ENCODE assay signal across 9 cellular contexts in genomic region chr10:72044417-72045041, GRCh38. TPM values are rescaled to one million over a fixed set of nuclear protein-coding genes. Genes with fewer than 3 reads are reported as not detected.
DNase-seq lines count a peak whose midpoint lies in the region; ATAC-seq and TF ChIP-seq lines count a peak whose summit lies in the region.
"Had no signal": no experiment of that assay in that cellular context is flagged by ENCODE, and none has a peak within 500 bp of the region (broad histone marks: within the 10 kb centered on the region; RNA-seq: fewer than 3 reads in every experiment).

No MANE protein-coding gene starts in this region.

- peak; percentile 48 for TF ChIP-seq CTCF in Calu3 (IDR thresholded peaks at IDR 0.05; ENCODE audit: unreplicated experiment)
- peak; percentile 71 for TF ChIP-seq CTCF in astrocyte of the spinal cord (IDR thresholded peaks at IDR 0.05; ENCODE audit: low read depth, low read length)
- TF ChIP-seq CTCF in right atrium auricular region (IDR thresholded peaks at IDR 0.05): peak; percentile 42 to 78
- peak in 3 of 4 experiments; percentile 26 to 74 (median 59) for TF ChIP-seq CTCF in prostate gland (IDR thresholded peaks at IDR 0.05)
- TF ChIP-seq CTCF in omental fat pad (IDR thresholded peaks at IDR 0.05): no peak

- CTCF ChIA-PET in Calu3 (lab: Charles Lee): interaction anchor here (0.7 to 1.8 kb wide), 7 partner anchors 9 to 431 kb away, joined by 3 to 7 read pairs (median 6); no protein-coding TSS in a partner anchor
- CTCF ChIA-PET in activated CD4-positive, alpha-beta memory T cell treated with anti-CD3 and anti-CD28 coated beads, Interleukin-2, amount 10 ng/mL, durations not matched to agents 7 days and 5 days (lab: Charles Lee): no interaction called here

- H3K36me3 Mint-ChIP-seq in Calu3 (ENCODE audit: insufficient read depth, unreplicated experiment): no peaks in the 10 kb centered on the region
- H3K36me3 Mint-ChIP-seq in activated CD4-positive, alpha-beta memory T cell treated with anti-CD3 and anti-CD28 coated beads, Interleukin-2, amount 10 ng/mL, durations not matched to agents 7 days and 5 days (ENCODE audit: low read depth): no peaks in the 10 kb centered on the region

- 20% methylated on average over 16 of the region's 17 CpGs for whole genome bisulfite sequencing in prostate gland

- DNase-seq in Calu3 (peak; percentile 64), astrocyte of the spinal cord (ENCODE audit: low read depth, low spot score) (no peak), right atrium auricular region (ENCODE audit: low spot score) (no peak), prostate gland (ENCODE audit: low spot score) (peak; percentile 57), omental fat pad (ENCODE audit: low spot score) (no peak), NCI-H2171 treated with DMSO at 0.1 percent for 48 hours (lab: John Stamatoyannopoulos, UW) (no peak)
- DNase-seq in activated CD4-positive, alpha-beta memory T cell treated with anti-CD3 and anti-CD28 coated beads, Interleukin-2, amount 10 ng/mL, durations not matched to agents 7 days and 5 days: no peak

- POLR2A ChIA-PET in activated CD4-positive, alpha-beta memory T cell treated with anti-CD3 and anti-CD28 coated beads, Interleukin-2, amount 10 ng/mL, durations not matched to agents 7 days and 5 days (lab: Charles Lee): interaction anchor here (1.3 kb wide), 1 partner anchor 22 kb away, joined by 3 read pairs; no protein-coding TSS in a partner anchor

- in situ Hi-C loops in astrocyte of the spinal cord (cut with HindIII; ENCODE audit: low sequenced_read_pairs): no loop called here

- no peak overlapping the region for H3K27ac Mint-ChIP-seq in Calu3 (ENCODE audit: unreplicated experiment)
- H3K27ac Mint-ChIP-seq in activated CD4-positive, alpha-beta memory T cell treated with anti-CD3 and anti-CD28 coated beads, Interleukin-2, amount 10 ng/mL, durations not matched to agents 7 days and 5 days: no peak overlapping the region

- intact Hi-C loops in Calu3 (cut with micrococcal nuclease; ENCODE audit: unreplicated experiment): loop anchor here (1.0 to 5.0 kb wide), 2 partner anchors 53 to 88 kb away; no protein-coding TSS in a partner anchor
- intact Hi-C loops in prostate gland (cut with DNase I): loop anchor here (2.0 to 5.0 kb wide), 2 partner anchors 82 to 147 kb away; no protein-coding TSS in a partner anchor

- H3K36me3 ChIP-seq in right atrium auricular region: no peaks in the 10 kb centered on the region
- H3K36me3 ChIP-seq in prostate gland: no peaks in the 10 kb centered on the region

- H3K4me1 Mint-ChIP-seq in Calu3 (ENCODE audit: low read depth, unreplicated experiment): no peaks in the 10 kb centered on the region
- H3K4me1 Mint-ChIP-seq in activated CD4-positive, alpha-beta memory T cell treated with anti-CD3 and anti-CD28 coated beads, Interleukin-2, amount 10 ng/mL, durations not matched to agents 7 days and 5 days: peaks cover 8% of the 10 kb centered on the region

- no peak overlapping the region for H3K4me3 Mint-ChIP-seq in Calu3 (ENCODE audit: low read depth, unreplicated experiment)
- no peak overlapping the region for H3K4me3 Mint-ChIP-seq in activated CD4-positive, alpha-beta memory T cell treated with anti-CD3 and anti-CD28 coated beads, Interleukin-2, amount 10 ng/mL, durations not matched to agents 7 days and 5 days

- no peak overlapping the region for H3K4me3 ChIP-seq in astrocyte of the spinal cord (ENCODE audit: low read depth, low read length)
- no peak overlapping the region for H3K4me3 ChIP-seq in right atrium auricular region
- no peak overlapping the region for H3K4me3 ChIP-seq in prostate gland
- H3K4me3 ChIP-seq: skin epidermis had no signal

- no TSS peak for BruUV-seq in Calu3 (replicated peaks; lab: Mats Ljungman, UMichigan)

- H3K9me3 ChIP-seq in right atrium auricular region (no peaks in the 10 kb centered on the region), prostate gland (no peaks in the 10 kb centered on the region)

- H3K27ac ChIP-seq in right atrium auricular region (peak overlapping the region; percentile 2 to 54), prostate gland (peak overlapping the region; percentile 45 to 69)

- ATAC-seq in omental fat pad (ENCODE audit: low FRiP score): no peak
- ATAC-seq in GM21515 (IDR thresholded peaks at IDR 0.05; ENCODE audit: unreplicated experiment): no peak

- H3K4me1 ChIP-seq in right atrium auricular region (peaks cover 0 to 8% of the 10 kb centered on the region in 2 donors), prostate gland (replicated peaks) (no peaks in the 10 kb centered on the region)

- TF ChIP-seq POLR2A in prostate gland (IDR thresholded peaks at IDR 0.05): no peak

- no peaks in the 10 kb centered on the region for H3K27me3 Mint-ChIP-seq in Calu3 (ENCODE audit: unreplicated experiment)
- no peaks in the 10 kb centered on the region for H3K27me3 Mint-ChIP-seq in activated CD4-positive, alpha-beta memory T cell treated with anti-CD3 and anti-CD28 coated beads, Interleukin-2, amount 10 ng/mL, durations not matched to agents 7 days and 5 days

- H3K9me3 Mint-ChIP-seq in Calu3 (ENCODE audit: low read depth, unreplicated experiment): peaks cover 4% of the 10 kb centered on the region
- no peaks in the 10 kb centered on the region for H3K9me3 Mint-ChIP-seq in activated CD4-positive, alpha-beta memory T cell treated with anti-CD3 and anti-CD28 coated beads, Interleukin-2, amount 10 ng/mL, durations not matched to agents 7 days and 5 days

- no peaks in the 10 kb centered on the region for H3K27me3 ChIP-seq in right atrium auricular region
- H3K27me3 ChIP-seq in prostate gland (replicated peaks; ENCODE audit: insufficient read depth): no peaks in the 10 kb centered on the region

RNA-seq across cellular contexts. Expression of gene SPOCK2, which starts 43.8 kb away (rescaled TPM):
- total RNA-seq in Calu3 (2022): 162 and 205 TPM in 2 replicates
- total RNA-seq in right atrium auricular region: 10 to 100 TPM; 19.3 to 19.8 TPM
- 100 to 1,000 TPM in 1 of 2 donors, 1 to 10 TPM in 1; 5.1 to 163 TPM for total RNA-seq in prostate gland
- total RNA-seq in omental fat pad: 10 to 100 TPM in 2 of 4 donors, 1 to 10 TPM in 2; 8.3 to 24.6 (median 16.2) TPM
- 100 to 1,000 TPM; 418 to 420 TPM for total RNA-seq in activated CD4-positive, alpha-beta memory T cell treated with anti-CD3 and anti-CD28 coated beads, Interleukin-2, amount 10 ng/mL, durations not matched to agents 7 days and 5 days

Comparison
In these comparisons a context has a peak if more than half of its experiments do, and no peak if none do; other contexts are left out.
1. DNase-seq: peak in Calu3 (single experiment) and prostate gland (single experiment); none in astrocyte of the spinal cord (single experiment), right atrium auricular region (single experiment), omental fat pad (single experiment), NCI-H2171 treated with DMSO at 0.1 percent for 48 hours (single experiment) and activated CD4-positive, alpha-beta memory T cell treated with anti-CD3 and anti-CD28 coated beads, Interleukin-2, amount 10 ng/mL, durations not matched to agents 7 days and 5 days (single experiment).
2. CTCF ChIP-seq: peak in Calu3 (single experiment), astrocyte of the spinal cord (single experiment), right atrium auricular region (2 of 2) and prostate gland (3 of 4); none in omental fat pad (0 of 3).